ENCODE assay signal across 26 cellular contexts in the genomic region with DNA sequence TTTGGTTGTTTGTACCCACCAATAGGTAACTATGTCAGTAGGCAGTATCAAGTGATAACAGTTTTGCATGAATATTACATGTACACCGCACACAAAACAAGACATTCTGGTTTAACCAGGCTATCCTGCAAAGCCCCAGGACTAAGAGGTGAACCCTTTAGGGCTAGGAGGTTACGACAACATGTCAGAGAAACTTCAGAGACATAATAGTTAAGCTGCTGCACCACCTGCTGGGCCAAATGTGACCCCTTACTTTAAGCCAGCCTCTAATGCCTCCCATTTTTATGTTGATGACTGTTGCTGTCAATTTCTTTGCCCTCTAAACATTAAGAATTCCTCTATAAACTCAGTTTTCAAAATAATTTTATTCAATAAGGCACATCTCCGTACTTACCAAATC. TPM values are rescaled to one million over a fixed set of nuclear protein-coding genes. Genes with fewer than 3 reads are reported as not detected.
DNase-seq lines count a peak whose midpoint lies in the region; ATAC-seq and TF ChIP-seq lines count a peak whose summit lies in the region.
"Had no signal": no experiment of that assay in that cellular context is flagged by ENCODE, and none has a peak within 500 bp of the region (broad histone marks: within the 10 kb centered on the region; RNA-seq: fewer than 3 reads in every experiment).

No MANE protein-coding gene starts in this region.

- peak; percentile 63 to 70 for ATAC-seq in naive thymus-derived CD8-positive, alpha-beta T cell
- no peak for ATAC-seq in GM18505 (IDR thresholded peaks at IDR 0.05; ENCODE audit: unreplicated experiment)
- ATAC-seq: activated CD8-positive, alpha-beta T cell treated with anti-CD3 and anti-CD28 coated beads, Interleukin-2, amount 10 ng/mL, durations not matched to agents 7 days and 5 days; GM23338; heart left ventricle; pancreas had no signal

- H3K27ac Mint-ChIP-seq in endothelial cell (ENCODE audit: unreplicated experiment) = no peak overlapping the region
- H3K27ac Mint-ChIP-seq in naive thymus-derived CD8-positive, alpha-beta T cell = peak overlapping the region in 2 of 10 donors; percentile 29 to 77
- H3K27ac Mint-ChIP-seq: CD14-positive monocyte, GM23338 had no signal

- H3K27me3 ChIP-seq in OCI-LY1 (ENCODE audit: insufficient read depth, low read length) (no peaks in the 10 kb centered on the region), MM.1S (replicated peaks; ENCODE audit: insufficient read depth, low read length) (no peaks in the 10 kb centered on the region)
- H3K27me3 ChIP-seq: heart left ventricle, pancreas, spleen had no signal

- DNase-seq in HT-29 (ENCODE audit: low spot score) (peak; percentile 22), endothelial cell (ENCODE audit: low spot score) (no peak), MM.1S (no peak)
- peak in 1 of 10 donors; percentile 42 for DNase-seq in naive thymus-derived CD8-positive, alpha-beta T cell
- no peak for DNase-seq in stimulated activated naive CD4-positive, alpha-beta T cell (lab: John Stamatoyannopoulos, UW)
- DNase-seq: activated CD8-positive, alpha-beta T cell treated with anti-CD3 and anti-CD28 coated beads, Interleukin-2, amount 10 ng/mL, durations not matched to agents 7 days and 5 days; activated effector memory CD4-positive, alpha-beta T cell treated with anti-CD3 and anti-CD28 coated beads, Interleukin-2, amount 50 U/mL, for 16 hours; EL; foreskin fibroblast; heart left ventricle; NCI-H1105 treated with DMSO at 0.1 percent for 48 hours; NCI-H2081; NCI-H345; pancreas; RPMI8226; spleen; stimulated activated CD4-positive, alpha-beta T cell treated with anti-CD3 and anti-CD28 coated beads, Interleukin-2, amount 100 ng/mL, for 48 hours; substantia nigra had no signal

- H3K79me2 ChIP-seq in OCI-LY1 (ENCODE audit: insufficient read depth, low read length) (no peaks in the 10 kb centered on the region), MM.1S (ENCODE audit: low read length) (peaks cover 23% of the 10 kb centered on the region)

- TF ChIP-seq CTCF in OCI-LY1 (IDR thresholded peaks at IDR 0.05; ENCODE audit: low read length) (0 out of 2 replicates have a peak, but pooled peaks have one; percentile 6), endothelial cell (IDR thresholded peaks at IDR 0.05; ENCODE audit: unreplicated experiment) (no peak), MM.1S (IDR thresholded peaks at IDR 0.05; ENCODE audit: low read length) (no peak)

- peaks cover 41% of the 10 kb centered on the region for H3K36me3 Mint-ChIP-seq in endothelial cell (ENCODE audit: low read depth, unreplicated experiment)
- peaks cover 5 to 96% (median 26%) of the 10 kb centered on the region in 3 donors for H3K36me3 Mint-ChIP-seq in naive thymus-derived CD8-positive, alpha-beta T cell

- H2AFZ ChIP-seq in OCI-LY1 (ENCODE audit: low read length) (no peak overlapping the region), MM.1S (ENCODE audit: low read length) (no peak overlapping the region)
- H2AFZ ChIP-seq: GM23338 had no signal

- H3K36me3 ChIP-seq in OCI-LY1 (ENCODE audit: insufficient read depth, low read length) (peaks cover 76% of the 10 kb centered on the region), MM.1S (replicated peaks; ENCODE audit: insufficient read depth, low read length) (peaks cover 33% of the 10 kb centered on the region)

- TF ChIP-seq POLR2A in GM18505 (IDR thresholded peaks at IDR 0.05; ENCODE audit: borderline replicate concordance, extremely low read depth, insufficient read depth, insufficient read length) = no peak

- H3K27ac ChIP-seq in OCI-LY1 (ENCODE audit: low read depth, low read length, poor library complexity, severe bottlenecking) (no peak overlapping the region), MM.1S (ENCODE audit: low read length) (no peak overlapping the region)
- H3K27ac ChIP-seq: heart left ventricle, HL-60, pancreas, spleen had no signal

- H3K4me3 Mint-ChIP-seq in endothelial cell (ENCODE audit: unreplicated experiment) = peak overlapping the region; percentile 24
- H3K4me3 Mint-ChIP-seq in naive thymus-derived CD8-positive, alpha-beta T cell = no peak overlapping the region
- H3K4me3 Mint-ChIP-seq: activated CD8-positive, alpha-beta T cell treated with anti-CD3 and anti-CD28 coated beads, Interleukin-2, amount 10 ng/mL, durations not matched to agents 7 days and 5 days; CD14-positive monocyte; GM23338; neural crest cell had no signal

- POLR2A ChIA-PET in naive thymus-derived CD8-positive, alpha-beta T cell (lab: Charles Lee) = interaction anchor here (1.1 to 2.1 kb wide), 4 partner anchors 9 to 47 kb away, joined by 3 to 10 read pairs (median 4); no protein-coding TSS in a partner anchor

- H3K4me1 ChIP-seq in OCI-LY1 (ENCODE audit: insufficient read depth, low read length, severe bottlenecking) = no peaks in the 10 kb centered on the region
- no peaks in the 10 kb centered on the region for H3K4me1 ChIP-seq in MM.1S (ENCODE audit: low read length)
- H3K4me1 ChIP-seq: heart left ventricle had no signal

- no peaks in the 10 kb centered on the region for H3K9me3 Mint-ChIP-seq in endothelial cell (ENCODE audit: unreplicated experiment)
- H3K9me3 Mint-ChIP-seq in naive thymus-derived CD8-positive, alpha-beta T cell = no peaks in the 10 kb centered on the region
- H3K9me3 Mint-ChIP-seq: CD14-positive monocyte, GM23338, neural crest cell had no signal

- H4K20me1 ChIP-seq in OCI-LY1 (ENCODE audit: insufficient read depth, low read length) (no peaks in the 10 kb centered on the region), MM.1S (ENCODE audit: insufficient read depth, low read length) (no peaks in the 10 kb centered on the region)

- H3K27me3 Mint-ChIP-seq in endothelial cell (ENCODE audit: unreplicated experiment) = peaks cover 4% of the 10 kb centered on the region
- no peaks in the 10 kb centered on the region for H3K27me3 Mint-ChIP-seq in naive thymus-derived CD8-positive, alpha-beta T cell

- no peaks in the 10 kb centered on the region for H3K9me3 ChIP-seq in OCI-LY1 (ENCODE audit: low read length)
- no peaks in the 10 kb centered on the region for H3K9me3 ChIP-seq in MM.1S (replicated peaks; ENCODE audit: insufficient read depth, low read length)
- H3K9me3 ChIP-seq: heart left ventricle, pancreas, spleen had no signal

- H3K4me2 ChIP-seq in OCI-LY1 (ENCODE audit: low read length) (no peak overlapping the region), MM.1S (ENCODE audit: low read depth, low read length) (no peak overlapping the region)
- H3K4me2 ChIP-seq: GM23338 had no signal

- H3K4me3 ChIP-seq in OCI-LY1 (ENCODE audit: low read depth, low read length, poor library complexity, severe bottlenecking) (no peak overlapping the region), MM.1S (ENCODE audit: low read length) (no peak overlapping the region)
- H3K4me3 ChIP-seq: GM23338, heart left ventricle, pancreas, spleen had no signal

- no peaks in the 10 kb centered on the region for H3F3A ChIP-seq in OCI-LY1 (ENCODE audit: insufficient read depth, low read length)
- H3F3A ChIP-seq in MM.1S (ENCODE audit: insufficient read depth, low read length) = 0 out of 2 replicates have a peak, but pooled peaks cover 3% of the 10 kb centered on the region

- no peaks in the 10 kb centered on the region for H3K9me2 ChIP-seq in OCI-LY1 (ENCODE audit: low read depth, low read length)
- no peaks in the 10 kb centered on the region for H3K9me2 ChIP-seq in MM.1S (replicated peaks; ENCODE audit: insufficient read depth, low read length)

- H3K9ac ChIP-seq in OCI-LY1 (ENCODE audit: low read length) (no peak overlapping the region), MM.1S (ENCODE audit: low read length) (no peak overlapping the region)

- H3K4me1 Mint-ChIP-seq in endothelial cell (ENCODE audit: unreplicated experiment) = no peaks in the 10 kb centered on the region
- H3K4me1 Mint-ChIP-seq in naive thymus-derived CD8-positive, alpha-beta T cell = peaks cover 0 to 11% (median 4%) of the 10 kb centered on the region in 4 donors
- H3K4me1 Mint-ChIP-seq: CD14-positive monocyte, GM23338, neural crest cell had no signal

RNA-seq across cellular contexts. Expression of gene SRP68, which starts 15.4 kb away (rescaled TPM):
- 21.3 and 23.9 TPM in 2 replicates for total RNA-seq in HT-29 (2014; rRNA removed; shearing (Covaris generic))
- total RNA-seq in endothelial cell (ENCODE audit: unreplicated experiment) = 62.6 TPM
- total RNA-seq in naive thymus-derived CD8-positive, alpha-beta T cell = 10 to 100 TPM; 79.7 to 80.5 TPM
- polyA plus RNA-seq in naive thymus-derived CD8-positive, alpha-beta T cell = 10 to 100 TPM; 53.3 to 79.1 (median 64.5) TPM

RNA-seq across cellular contexts. Expression of gene GALR2, which starts 17.7 kb away (rescaled TPM):
- 1.1 and 2.1 TPM in 2 replicates for total RNA-seq in HT-29 (2014; rRNA removed; shearing (Covaris generic))
- total RNA-seq in endothelial cell (ENCODE audit: unreplicated experiment) = not detected
- total RNA-seq in naive thymus-derived CD8-positive, alpha-beta T cell = not detected
- polyA plus RNA-seq in naive thymus-derived CD8-positive, alpha-beta T cell = under 1 TPM in 1 of 3 donors, not detected in 2; 0.70 TPM
- total RNA-seq: cerebellum, heart left ventricle, neural crest cell, ureter had no signal

RNA-seq across cellular contexts. Expression of gene ZACN, which starts 22.1 kb away (rescaled TPM):
- total RNA-seq in HT-29 (2014; rRNA removed; shearing (Covaris generic)) = not detected in 2 replicates
- not detected for total RNA-seq in endothelial cell (ENCODE audit: unreplicated experiment)
- total RNA-seq in naive thymus-derived CD8-positive, alpha-beta T cell = under 1 TPM in 1 of 2 experiments, not detected in 1; 0.21 TPM
- 1 to 10 TPM in 2 of 3 donors, not detected in 1; 1.9 to 4.6 TPM for polyA plus RNA-seq in naive thymus-derived CD8-positive, alpha-beta T cell
- total RNA-seq: cerebellum, GM23338, ureter had no signal
- polyA plus RNA-seq: CD14-positive monocyte had no signal

RNA-seq across cellular contexts. Expression of gene EVPL, which starts 29.8 kb away (rescaled TPM):
- 40.1 and 42.1 TPM in 2 replicates for total RNA-seq in HT-29 (2014; rRNA removed; shearing (Covaris generic))
- not detected for total RNA-seq in endothelial cell (ENCODE audit: unreplicated experiment)
- 1 to 10 TPM; 7.1 to 8.2 TPM for total RNA-seq in naive thymus-derived CD8-positive, alpha-beta T cell
- polyA plus RNA-seq in naive thymus-derived CD8-positive, alpha-beta T cell = 1 to 10 TPM in 1 of 3 donors, under 1 TPM in 1, not detected in 1; 0.74 to 1.6 TPM
- total RNA-seq: cerebellum, neural crest cell had no signal
- polyA plus RNA-seq: CD14-positive monocyte had no signal

RNA-seq across cellular contexts. Expression of gene EXOC7, which starts 46.7 kb away (rescaled TPM):
- total RNA-seq in HT-29 (2014; rRNA removed; shearing (Covaris generic)) = 97.6 and 99.4 TPM in 2 replicates
- total RNA-seq in endothelial cell (ENCODE audit: unreplicated experiment) = 183 TPM
- total RNA-seq in naive thymus-derived CD8-positive, alpha-beta T cell = 100 to 1,000 TPM; 199 to 210 TPM
- 10 to 100 TPM; 46.0 to 62.6 (median 49.0) TPM for polyA plus RNA-seq in naive thymus-derived CD8-positive, alpha-beta T cell
